ENCODE assay signal across 8 cellular contexts in the genomic region with DNA sequence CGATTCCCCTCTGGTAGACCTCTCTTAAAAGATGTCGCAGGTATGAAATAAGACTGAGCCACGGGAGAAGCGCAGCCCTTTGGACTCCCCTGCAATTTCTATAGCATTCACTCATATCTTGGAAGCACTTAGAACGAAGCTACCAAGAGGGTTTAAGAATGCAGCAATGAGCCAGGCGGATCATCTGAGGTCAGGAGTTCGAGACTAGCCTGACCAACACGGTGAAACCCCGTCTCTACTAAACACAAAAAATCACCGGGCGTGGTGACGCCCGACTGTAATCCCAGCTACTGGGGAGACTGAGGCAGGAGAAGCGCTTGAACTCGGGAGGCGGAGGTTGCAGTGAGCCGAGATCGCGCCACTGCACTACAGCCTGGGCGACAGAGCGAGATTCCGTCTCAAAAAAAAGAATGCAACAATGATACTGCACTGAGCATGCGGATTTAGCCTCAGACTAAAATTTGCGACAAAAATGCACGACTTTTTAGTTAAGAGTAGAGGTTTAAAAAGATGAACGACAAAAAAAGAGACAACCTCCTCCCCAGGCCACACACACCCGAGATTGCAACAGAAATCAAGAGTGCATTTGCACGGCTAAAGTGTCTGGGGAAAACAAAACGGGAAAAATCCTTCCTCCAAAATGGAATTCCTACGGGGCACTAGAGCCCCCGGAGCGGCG. TPM values are rescaled to one million over a fixed set of nuclear protein-coding genes. Genes with fewer than 3 reads are reported as not detected.
DNase-seq lines count a peak whose midpoint lies in the region; ATAC-seq and TF ChIP-seq lines count a peak whose summit lies in the region.

No MANE protein-coding gene starts in this region.

- peaks cover 37% of the 10 kb centered on the region for H3K4me1 Mint-ChIP-seq in activated T-cell treated with anti-CD3 and anti-CD28 coated beads, Interleukin-2, amount 50 U/mL, for 4 hours (ENCODE audit: low read depth)

- H3K9me3 Mint-ChIP-seq in activated T-cell treated with anti-CD3 and anti-CD28 coated beads, Interleukin-2, amount 50 U/mL, for 4 hours = no peaks in the 10 kb centered on the region

- H3K4me3 ChIP-seq in gastroesophageal sphincter (peak overlapping the region; percentile 61 to 80), rectal smooth muscle tissue (ENCODE audit: low read length) (peak overlapping the region; percentile 98)

- peaks cover 0 to 41% of the 10 kb centered on the region in 2 donors for H3K36me3 ChIP-seq in gastroesophageal sphincter
- peaks cover 5% of the 10 kb centered on the region for H3K36me3 ChIP-seq in rectal smooth muscle tissue (ENCODE audit: control insufficient read depth, insufficient read depth, low read length)

- H3K27me3 ChIP-seq in gastroesophageal sphincter (no peaks in the 10 kb centered on the region), rectal smooth muscle tissue (ENCODE audit: control insufficient read depth, insufficient read depth, low read length) (no peaks in the 10 kb centered on the region)

- H3K27ac ChIP-seq in gastroesophageal sphincter (peak overlapping the region; percentile 67 to 94 (median 88)), rectal smooth muscle tissue (ENCODE audit: low read depth, low read length) (peak overlapping the region; percentile 88)

- H3K4me1 ChIP-seq in gastroesophageal sphincter (peaks cover 0 to 54% (median 11%) of the 10 kb centered on the region in 3 donors), rectal smooth muscle tissue (ENCODE audit: control insufficient read depth, insufficient read depth, low read length) (peaks cover 3% of the 10 kb centered on the region)

- H3K4me3 Mint-ChIP-seq in activated T-cell treated with anti-CD3 and anti-CD28 coated beads, Interleukin-2, amount 50 U/mL, for 4 hours = peak overlapping the region; percentile 93

- H3K9ac ChIP-seq in rectal smooth muscle tissue (ENCODE audit: low read length) = peak overlapping the region; percentile 91

- no peak for TF ChIP-seq CTCF in gastroesophageal sphincter (IDR thresholded peaks at IDR 0.05)

- TF ChIP-seq POLR2A in gastroesophageal sphincter (IDR thresholded peaks at IDR 0.05) = no peak

- TF ChIP-seq EP300 in gastroesophageal sphincter (IDR thresholded peaks at IDR 0.05) = no peak

- ATAC-seq in activated T-cell treated with anti-CD3 and anti-CD28 coated beads, Interleukin-2, amount 50 U/mL, for 4 hours = no peak
- ATAC-seq in gastroesophageal sphincter (no peak), GM21619 (IDR thresholded peaks at IDR 0.05; ENCODE audit: unreplicated experiment) (no peak), GM18909 (IDR thresholded peaks at IDR 0.05; ENCODE audit: poor library complexity, unreplicated experiment) (no peak)

- no peaks in the 10 kb centered on the region for H3K9me3 ChIP-seq in gastroesophageal sphincter

- WGBS in gastroesophageal sphincter (ENCODE audit: low coverage in 1 of 2), 2 donors = 1 to 6% methylated on average over 15 to 18 of the region's 33 CpGs

- DNase-seq in NCI-H82 (lab: John Stamatoyannopoulos, UW) = peak; percentile 37
- DNase-seq in NCI-H82 treated with DMSO at 0.1 percent for 48 hours (lab: John Stamatoyannopoulos, UW; ENCODE audit: unreplicated experiment) = no peak
- DNase-seq in activated T-cell treated with anti-CD3 and anti-CD28 coated beads, Interleukin-2, amount 50 U/mL, for 4 hours = no peak
- no peak for DNase-seq in NCI-H2227 (lab: John Stamatoyannopoulos, UW; ENCODE audit: unreplicated experiment)

- peaks cover 23% of the 10 kb centered on the region for H3K36me3 Mint-ChIP-seq in activated T-cell treated with anti-CD3 and anti-CD28 coated beads, Interleukin-2, amount 50 U/mL, for 4 hours (ENCODE audit: insufficient read depth)

- no peaks in the 10 kb centered on the region for H3K27me3 Mint-ChIP-seq in activated T-cell treated with anti-CD3 and anti-CD28 coated beads, Interleukin-2, amount 50 U/mL, for 4 hours (ENCODE audit: low read depth)

RNA-seq across cellular contexts. Expression of a gene that starts 0.7 kb away (rescaled TPM):
- 100 to 1,000 TPM; 154 to 173 (median 172) TPM for total RNA-seq in activated T-cell treated with anti-CD3 and anti-CD28 coated beads, Interleukin-2, amount 50 U/mL, for 4 hours
- total RNA-seq in gastroesophageal sphincter = 100 to 1,000 TPM in 2 of 4 donors, 10 to 100 TPM in 2; 57.8 to 111 (median 99.1) TPM

RNA-seq across cellular contexts. Expression of a gene that starts 33.1 kb away (rescaled TPM):
- 100 to 1,000 TPM; 149 to 159 (median 159) TPM for total RNA-seq in activated T-cell treated with anti-CD3 and anti-CD28 coated beads, Interleukin-2, amount 50 U/mL, for 4 hours
- 10 to 100 TPM; 42.3 to 65.2 (median 55.3) TPM for total RNA-seq in gastroesophageal sphincter
